In the genomic region with DNA sequence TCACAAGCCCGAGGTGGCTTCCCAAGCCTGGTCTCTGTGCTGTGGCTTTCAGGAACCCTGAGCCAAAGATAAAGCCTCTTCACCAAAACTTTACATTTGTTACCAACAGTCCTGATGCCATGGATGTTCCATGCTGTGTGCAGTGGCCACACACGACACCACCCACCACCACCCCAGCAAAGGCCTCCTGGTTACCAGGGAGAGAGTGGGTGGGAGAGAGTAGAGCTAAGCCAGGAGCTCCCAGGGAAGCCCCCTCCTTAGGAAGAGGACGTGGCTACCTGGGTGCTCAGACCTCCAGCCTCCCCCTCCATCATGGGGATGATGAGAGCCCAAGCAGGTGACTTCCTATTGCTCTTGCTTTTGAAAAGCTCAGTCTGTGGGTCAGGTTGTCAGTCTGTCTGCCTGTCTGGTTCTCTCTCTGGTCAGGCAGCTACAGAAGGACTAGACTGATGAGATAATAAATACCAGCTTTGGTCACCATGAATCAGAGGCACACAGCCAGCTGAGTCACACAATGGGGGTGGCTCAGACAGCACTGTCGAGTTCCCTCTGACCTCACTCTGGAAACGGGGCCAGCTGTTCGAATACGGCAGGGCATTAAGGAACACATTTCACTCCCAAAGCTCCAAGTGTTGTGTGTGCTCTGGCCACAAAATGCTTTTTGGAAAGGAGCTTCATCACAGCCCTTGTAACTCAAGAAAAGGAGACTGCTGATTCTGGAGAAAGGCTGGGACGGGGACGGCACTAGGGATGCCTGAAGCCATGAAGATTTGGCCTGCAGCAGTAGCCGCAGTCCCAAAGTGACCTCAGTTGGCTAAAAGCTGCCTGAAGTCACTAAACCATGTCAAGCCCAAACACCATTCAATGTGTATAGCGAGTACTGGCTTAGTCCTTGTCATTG, we compare ENCODE assay signal across 8 cellular contexts.
DNase-seq lines count a peak whose midpoint lies in the region; ATAC-seq, FAIRE-seq and TF ChIP-seq lines count a peak whose summit lies in the region.

No MANE protein-coding gene starts in this region.

- intact Hi-C loops in left ventricle myocardium superior (cut with micrococcal nuclease): no loop called here

- peak; percentile 93 for ATAC-seq in left ventricle myocardium superior
- ATAC-seq in GM18861 (IDR thresholded peaks at IDR 0.05; ENCODE audit: unreplicated experiment): no peak

- H3K4me3 ChIP-seq in skin epidermis: no peak overlapping the region

- DNase-seq in H54 (ENCODE audit: insufficient read length, low spot score) (peak; percentile 53), anterior cingulate cortex (lab: John Stamatoyannopoulos, UW) (peak in 51 of 58 donors; percentile 10 to 87 (median 62)), left ventricle myocardium superior (peak; percentile 88), NCI-H526 (lab: John Stamatoyannopoulos, UW) (no peak), GM19239 (ENCODE audit: insufficient read length, low spot score) (no peak), NCI-H1436 treated with DMSO at 0.1 percent for 48 hours (lab: John Stamatoyannopoulos, UW) (no peak)

- no peak for TF ChIP-seq POLR2A in H54 (IDR thresholded peaks at IDR 0.05; ENCODE audit: low read depth, low read length)

- H3K27ac ChIP-seq in skin epidermis: peak overlapping the region in 19 of 21 experiments; percentile 10 to 86 (median 69)

- FAIRE-seq in H54 (lab: Jason Lieb, UNC) (peak; percentile 86), GM19239 (lab: Jason Lieb, UNC) (no peak)

Comparison
In these comparisons a context has a peak if more than half of its experiments do, and no peak if none do; other contexts are left out.
1. DNase-seq: peak in H54 (single experiment), anterior cingulate cortex (51 of 58) and left ventricle myocardium superior (single experiment); none in NCI-H526 (0 of 2), GM19239 (single experiment) and NCI-H1436 treated with DMSO at 0.1 percent for 48 hours (single experiment).